Comparison of ENCODE assay signal across 1 cellular context in genomic region chr16:21602785-21603184, GRCh38.
TF ChIP-seq lines count a peak whose summit lies in the region.

No MANE protein-coding gene starts in this region.

TF ChIP-seq in HepG2, 621 proteins besides CTCF, POLR2A, EP300 and RAD21:
- TF ChIP-seq, protein P1, sequence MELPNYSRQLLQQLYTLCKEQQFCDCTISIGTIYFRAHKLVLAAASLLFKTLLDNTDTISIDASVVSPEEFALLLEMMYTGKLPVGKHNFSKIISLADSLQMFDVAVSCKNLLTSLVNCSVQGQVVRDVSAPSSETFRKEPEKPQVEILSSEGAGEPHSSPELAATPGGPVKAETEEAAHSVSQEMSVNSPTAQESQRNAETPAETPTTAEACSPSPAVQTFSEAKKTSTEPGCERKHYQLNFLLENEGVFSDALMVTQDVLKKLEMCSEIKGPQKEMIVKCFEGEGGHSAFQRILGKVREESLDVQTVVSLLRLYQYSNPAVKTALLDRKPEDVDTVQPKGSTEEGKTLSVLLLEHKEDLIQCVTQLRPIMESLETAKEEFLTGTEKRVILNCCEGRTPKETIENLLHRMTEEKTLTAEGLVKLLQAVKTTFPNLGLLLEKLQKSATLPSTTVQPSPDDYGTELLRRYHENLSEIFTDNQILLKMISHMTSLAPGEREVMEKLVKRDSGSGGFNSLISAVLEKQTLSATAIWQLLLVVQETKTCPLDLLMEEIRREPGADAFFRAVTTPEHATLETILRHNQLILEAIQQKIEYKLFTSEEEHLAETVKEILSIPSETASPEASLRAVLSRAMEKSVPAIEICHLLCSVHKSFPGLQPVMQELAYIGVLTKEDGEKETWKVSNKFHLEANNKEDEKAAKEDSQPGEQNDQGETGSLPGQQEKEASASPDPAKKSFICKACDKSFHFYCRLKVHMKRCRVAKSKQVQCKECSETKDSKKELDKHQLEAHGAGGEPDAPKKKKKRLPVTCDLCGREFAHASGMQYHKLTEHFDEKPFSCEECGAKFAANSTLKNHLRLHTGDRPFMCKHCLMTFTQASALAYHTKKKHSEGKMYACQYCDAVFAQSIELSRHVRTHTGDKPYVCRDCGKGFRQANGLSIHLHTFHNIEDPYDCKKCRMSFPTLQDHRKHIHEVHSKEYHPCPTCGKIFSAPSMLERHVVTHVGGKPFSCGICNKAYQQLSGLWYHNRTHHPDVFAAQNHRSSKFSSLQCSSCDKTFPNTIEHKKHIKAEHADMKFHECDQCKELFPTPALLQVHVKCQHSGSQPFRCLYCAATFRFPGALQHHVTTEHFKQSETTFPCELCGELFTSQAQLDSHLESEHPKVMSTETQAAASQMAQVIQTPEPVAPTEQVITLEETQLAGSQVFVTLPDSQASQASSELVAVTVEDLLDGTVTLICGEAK (IDR thresholded peaks at IDR 0.05) = peak; percentile 50; the same call in 1 of the 2 replicates
- TF ChIP-seq, protein P1 (CRISPR knock-in tag; IDR thresholded peaks at IDR 0.05) = peak; percentile 98
- TF ChIP-seq TMF1 (CRISPR knock-in tag; IDR thresholded peaks at IDR 0.05; ENCODE audit: low read depth) (no peak), ZFP91 (CRISPR knock-in tag; IDR thresholded peaks at IDR 0.05; ENCODE audit: borderline replicate concordance) (0 out of 2 replicates have a peak, but pooled peaks have one; percentile 18)
- TF ChIP-seq, protein P2, sequence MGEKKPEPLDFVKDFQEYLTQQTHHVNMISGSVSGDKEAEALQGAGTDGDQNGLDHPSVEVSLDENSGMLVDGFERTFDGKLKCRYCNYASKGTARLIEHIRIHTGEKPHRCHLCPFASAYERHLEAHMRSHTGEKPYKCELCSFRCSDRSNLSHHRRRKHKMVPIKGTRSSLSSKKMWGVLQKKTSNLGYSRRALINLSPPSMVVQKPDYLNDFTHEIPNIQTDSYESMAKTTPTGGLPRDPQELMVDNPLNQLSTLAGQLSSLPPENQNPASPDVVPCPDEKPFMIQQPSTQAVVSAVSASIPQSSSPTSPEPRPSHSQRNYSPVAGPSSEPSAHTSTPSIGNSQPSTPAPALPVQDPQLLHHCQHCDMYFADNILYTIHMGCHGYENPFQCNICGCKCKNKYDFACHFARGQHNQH (CRISPR knock-in tag; IDR thresholded peaks at IDR 0.05) = no peak
